ENCODE assay signal across 20 cellular contexts in genomic region chr2:40955635-40956034, GRCh38.
DNase-seq lines count a peak whose midpoint lies in the region; ATAC-seq and TF ChIP-seq lines count a peak whose summit lies in the region.
"Had no signal": no experiment of that assay in that cellular context is flagged by ENCODE, and none has a peak within 500 bp of the region (broad histone marks: within the 10 kb centered on the region; RNA-seq: fewer than 3 reads in every experiment).

No MANE protein-coding gene starts in this region.

- TF ChIP-seq CTCF in SK-N-SH (IDR thresholded peaks at IDR 0.05) (no peak), OCI-LY3 (IDR thresholded peaks at IDR 0.05; ENCODE audit: low read depth, low read length) (peak; percentile 64), choroid plexus epithelial cell (conservative IDR thresholded peaks at IDR 0.05; ENCODE audit: low read depth, low read length) (peak; percentile 20)

- no peak overlapping the region for H3K9ac ChIP-seq in SK-N-SH
- no peak overlapping the region for H3K9ac ChIP-seq in OCI-LY3 (ENCODE audit: low read length)
- H3K9ac ChIP-seq: neural progenitor cell had no signal

- no peaks in the 10 kb centered on the region for H3K9me2 ChIP-seq in SK-N-SH

- peak; percentile 29; the same call in 1 of the 2 replicates for TF ChIP-seq RAD21 in SK-N-SH (IDR thresholded peaks at IDR 0.05; ENCODE audit: low read length)

- no peak for TF ChIP-seq EP300 in SK-N-SH (IDR thresholded peaks at IDR 0.05; ENCODE audit: borderline replicate concordance in 1 of 2, low read depth in 1 of 2, low read length in 1 of 2)

- H4K20me1 ChIP-seq in SK-N-SH (ENCODE audit: insufficient read depth) (no peaks in the 10 kb centered on the region), OCI-LY3 (ENCODE audit: insufficient read depth, low read length) (no peaks in the 10 kb centered on the region)

- H3K4me2 ChIP-seq in SK-N-SH (no peak overlapping the region), OCI-LY3 (ENCODE audit: low read length) (no peak overlapping the region)
- H3K4me2 ChIP-seq: neural progenitor cell had no signal

- H3K27ac ChIP-seq in SK-N-SH (ENCODE audit: low read depth in 2 of 2, low read length in 1 of 2) (no peak overlapping the region), OCI-LY3 (ENCODE audit: low read length) (no peak overlapping the region)
- H3K27ac ChIP-seq: neural progenitor cell, RWPE1, upper lobe of left lung had no signal

- ATAC-seq in SK-N-SH treated with all-trans-retinoic acid at 6 μM for 48 hours (no peak), GM21723 (IDR thresholded peaks at IDR 0.05; ENCODE audit: unreplicated experiment) (no peak)
- ATAC-seq: activated CD4-positive, CD25-positive, alpha-beta regulatory T cell treated with anti-CD3 and anti-CD28 coated beads, Interleukin-2, amount 50 U/mL, for 24 hours had no signal

- H3K9me3 ChIP-seq in SK-N-SH: no peaks in the 10 kb centered on the region
- H3K9me3 ChIP-seq in OCI-LY3 (ENCODE audit: insufficient read depth, low read length): no peaks in the 10 kb centered on the region
- H3K9me3 ChIP-seq: upper lobe of left lung had no signal

- H3K79me2 ChIP-seq in SK-N-SH (ENCODE audit: insufficient read depth) (no peaks in the 10 kb centered on the region), OCI-LY3 (ENCODE audit: low read length) (no peaks in the 10 kb centered on the region)

- CTCF ChIA-PET in SK-N-SH (lab: Yijun Ruan, JAX): interaction anchor here (0.7 to 1.7 kb wide), 3 partner anchors 20 to 640 kb away, joined by 3 to 4 read pairs (median 3); no protein-coding TSS in a partner anchor

- H3K27me3 ChIP-seq in SK-N-SH (ENCODE audit: insufficient read depth): no peaks in the 10 kb centered on the region
- H3K27me3 ChIP-seq in OCI-LY3 (ENCODE audit: low read depth, low read length): no peaks in the 10 kb centered on the region
- H3K27me3 ChIP-seq: neural progenitor cell, upper lobe of left lung had no signal

- in situ Hi-C loops in G401 (cut with HindIII; ENCODE audit: low sequenced_read_pairs): no loop called here

- H3K4me1 ChIP-seq in SK-N-SH (ENCODE audit: control insufficient read depth in 1 of 2, insufficient read depth in 2 of 2, low read depth in 1 of 2, low read length in 1 of 2) (no peaks in the 10 kb centered on the region), OCI-LY3 (ENCODE audit: low read length) (peaks cover 24% of the 10 kb centered on the region)
- H3K4me1 ChIP-seq: upper lobe of left lung had no signal

- H3K36me3 ChIP-seq in SK-N-SH (replicated peaks in 1 of 2; ENCODE audit: control insufficient read depth in 1 of 2, insufficient read depth in 2 of 2, low read length in 1 of 2) (no peaks in the 10 kb centered on the region), OCI-LY3 (replicated peaks; ENCODE audit: low read depth, low read length) (no peaks in the 10 kb centered on the region)
- H3K36me3 ChIP-seq: neural progenitor cell, upper lobe of left lung had no signal

- H3K4me3 ChIP-seq in SK-N-SH (ENCODE audit: low read depth in 2 of 2, low read length in 1 of 2) (no peak overlapping the region), OCI-LY3 (ENCODE audit: low read length) (no peak overlapping the region), choroid plexus epithelial cell (ENCODE audit: low read depth, low read length) (no peak overlapping the region)
- H3K4me3 ChIP-seq: lung, neural progenitor cell, upper lobe of left lung had no signal

- DNase-seq in SK-N-SH (no peak), choroid plexus epithelial cell (ENCODE audit: low read depth) (peak; percentile 42), NCI-H128 (lab: John Stamatoyannopoulos, UW; ENCODE audit: unreplicated experiment) (no peak), NCI-H446 treated with DMSO at 0.1 percent for 48 hours (lab: John Stamatoyannopoulos, UW) (no peak), G401 (ENCODE audit: low spot score) (no peak)
- DNase-seq: activated T-cell treated with anti-CD3 and anti-CD28 coated beads, Interleukin-2, amount 50 U/mL, for 1 hour; amniotic stem cell; caudate nucleus; GF-D8; HCEC 1CT; MV-4-11; NCI-H187; upper lobe of left lung had no signal

- H3F3A ChIP-seq in SK-N-SH (replicated peaks; ENCODE audit: insufficient read depth): no peaks in the 10 kb centered on the region

- H2AFZ ChIP-seq in SK-N-SH (ENCODE audit: low read depth): no peak overlapping the region
- H2AFZ ChIP-seq in OCI-LY3 (ENCODE audit: low read depth, low read length): no peak overlapping the region
- H2AFZ ChIP-seq: neural progenitor cell had no signal

- POLR2A ChIA-PET in SK-N-SH (lab: Yijun Ruan, JAX): no interaction called here

TF ChIP-seq in SK-N-SH, 30 proteins besides CTCF, POLR2A, EP300 and RAD21 (continues in another document):
- TF ChIP-seq SMC3 (IDR thresholded peaks at IDR 0.05; ENCODE audit: low read depth, low read length) (no peak), POLR2AphosphoS5 (IDR thresholded peaks at IDR 0.05; ENCODE audit: low read depth, low read length) (no peak), ZBTB33 (IDR thresholded peaks at IDR 0.05; ENCODE audit: borderline replicate concordance, low read depth) (no peak), CHD2 (IDR thresholded peaks at IDR 0.05; ENCODE audit: low read length, partially characterized antibody) (no peak), PBX3 (IDR thresholded peaks at IDR 0.05) (no peak), GABPA (IDR thresholded peaks at IDR 0.05; ENCODE audit: low read depth) (no peak)

TF ChIP-seq in SK-N-SH treated with all-trans-retinoic acid at 6 μM for 48 hours, 23 proteins besides CTCF, POLR2A, EP300 and RAD21:
- TF ChIP-seq ZNF8 (CRISPR knock-in tag; IDR thresholded peaks at IDR 0.05) (no peak), ZFP3 (CRISPR knock-in tag; IDR thresholded peaks at IDR 0.05) (no peak), ARNTL (CRISPR knock-in tag; IDR thresholded peaks at IDR 0.05; ENCODE audit: borderline replicate concordance, low read depth) (no peak), CREB5 (CRISPR knock-in tag; IDR thresholded peaks at IDR 0.05; ENCODE audit: low read depth) (no peak), ZFP30 (CRISPR knock-in tag; IDR thresholded peaks at IDR 0.05) (no peak), CSDC2 (CRISPR knock-in tag; IDR thresholded peaks at IDR 0.05) (no peak), ISL1 (CRISPR knock-in tag; IDR thresholded peaks at IDR 0.05) (no peak), ESRRG (CRISPR knock-in tag; IDR thresholded peaks at IDR 0.05) (no peak), TOX (CRISPR knock-in tag; IDR thresholded peaks at IDR 0.05; ENCODE audit: borderline replicate concordance) (no peak), CSRNP3 (CRISPR knock-in tag; IDR thresholded peaks at IDR 0.05) (no peak), OSR1 (CRISPR knock-in tag; IDR thresholded peaks at IDR 0.05) (no peak), GLIS3 (CRISPR knock-in tag; IDR thresholded peaks at IDR 0.05) (no peak)
